Comparison of ENCODE assay signal across 17 cellular contexts in genomic region chr12:33588725-33589405, GRCh38.
A peak's percentile ranks its signal among the peaks of the same experiment; 100 is the strongest.
DNase-seq lines count a peak whose midpoint lies in the region; ATAC-seq and TF ChIP-seq lines count a peak whose summit lies in the region.
"Had no signal": no experiment of that assay in that cellular context is flagged by ENCODE, and none has a peak within 500 bp of the region (broad histone marks: within the 10 kb centered on the region; RNA-seq: fewer than 3 reads in every experiment).

No MANE protein-coding gene starts in this region.

- DNase-seq in NOMO-1 treated with DMSO at 0.1 percent for 48 hours (lab: John Stamatoyannopoulos, UW; ENCODE audit: unreplicated experiment) (peak; percentile 7), NOMO-1 treated with dmso at 0.1 percent for 144 hours (lab: John Stamatoyannopoulos, UW; ENCODE audit: unreplicated experiment) (no peak), brain microvascular endothelial cell (no peak), smooth muscle cell (lab: John Stamatoyannopoulos, UW; ENCODE audit: unreplicated experiment) (no peak), cerebellum (ENCODE audit: low spot score) (no peak), activated gamma-delta T cell (lab: John Stamatoyannopoulos, UW) (no peak)
- DNase-seq: activated CD8-positive, alpha-beta memory T cell treated with anti-CD3 and anti-CD28 coated beads, Interleukin-2, amount 50 U/mL, for 48 hours; NCI-H1092; SHP77 treated with DMSO at 0.1 percent for 48 hours; stimulated activated CD4-positive, alpha-beta T cell treated with anti-CD3 and anti-CD28 coated beads, Interleukin-12 subunit alpha, Interleukin-12 subunit beta, amount 100 ng/mL, for 4 hours; WERI-Rb-1 had no signal

- no peak overlapping the region for H2AFZ ChIP-seq in smooth muscle cell (ENCODE audit: low read depth)

- H3K27me3 ChIP-seq in brain microvascular endothelial cell (replicated peaks): no peaks in the 10 kb centered on the region
- no peaks in the 10 kb centered on the region for H3K27me3 ChIP-seq in smooth muscle cell (ENCODE audit: low read depth)
- H3K27me3 ChIP-seq: neutrophil had no signal

- in situ Hi-C loops in brain microvascular endothelial cell (cut with HindIII; ENCODE audit: low pct_ligation_motif_present, low sequenced_read_pairs): no loop called here

- 86% methylated on average over 4 of the region's 4 CpGs for WGBS in smooth muscle cell (ENCODE audit: low lambda C conversion rate)

- peak overlapping the region; percentile 74 for H3K9ac ChIP-seq in smooth muscle cell (ENCODE audit: low read depth)

- H3K4me1 ChIP-seq in smooth muscle cell (ENCODE audit: low read depth): peaks cover 16% of the 10 kb centered on the region
- H3K4me1 ChIP-seq: Caco-2 had no signal

- TF ChIP-seq CTCF in brain microvascular endothelial cell (IDR thresholded peaks at IDR 0.05; ENCODE audit: low read depth, low read length, missing control alignments) (no peak), smooth muscle cell (IDR thresholded peaks at IDR 0.05; ENCODE audit: borderline replicate concordance, insufficient read depth, poor library complexity, severe bottlenecking) (no peak)

- H3K79me2 ChIP-seq in smooth muscle cell (ENCODE audit: low read depth): no peaks in the 10 kb centered on the region

- H3K4me3 ChIP-seq in brain microvascular endothelial cell (ENCODE audit: low read depth, low read length) (no peak overlapping the region), smooth muscle cell (no peak overlapping the region)
- H3K4me3 ChIP-seq: lung, thoracic aorta had no signal

- H3K27ac ChIP-seq in brain microvascular endothelial cell (peak overlapping the region; percentile 61), smooth muscle cell (ENCODE audit: low read depth) (peak overlapping the region; percentile 89)
- H3K27ac ChIP-seq: neutrophil, thoracic aorta, WERI-Rb-1 had no signal

- H3K36me3 ChIP-seq in brain microvascular endothelial cell (replicated peaks) (no peaks in the 10 kb centered on the region), smooth muscle cell (ENCODE audit: low read depth) (no peaks in the 10 kb centered on the region)
- H3K36me3 ChIP-seq: neutrophil, thoracic aorta, WERI-Rb-1 had no signal

- no peaks in the 10 kb centered on the region for H4K20me1 ChIP-seq in smooth muscle cell (ENCODE audit: low read depth)

- H3K4me2 ChIP-seq in smooth muscle cell: peak overlapping the region; percentile 69

- ATAC-seq in HG03460 (IDR thresholded peaks at IDR 0.05; ENCODE audit: unreplicated experiment): peak; percentile 35
- no peak for ATAC-seq in HG03175 (IDR thresholded peaks at IDR 0.05; ENCODE audit: unreplicated experiment)

- no peaks in the 10 kb centered on the region for H3K9me3 ChIP-seq in smooth muscle cell (replicated peaks; ENCODE audit: low read depth)
- H3K9me3 ChIP-seq: Caco-2, neutrophil, thoracic aorta had no signal

- no peaks in the 10 kb centered on the region for H3F3A ChIP-seq in smooth muscle cell (ENCODE audit: low read depth)
